9 cellular contexts compared by ENCODE assay signal in the genomic region with DNA sequence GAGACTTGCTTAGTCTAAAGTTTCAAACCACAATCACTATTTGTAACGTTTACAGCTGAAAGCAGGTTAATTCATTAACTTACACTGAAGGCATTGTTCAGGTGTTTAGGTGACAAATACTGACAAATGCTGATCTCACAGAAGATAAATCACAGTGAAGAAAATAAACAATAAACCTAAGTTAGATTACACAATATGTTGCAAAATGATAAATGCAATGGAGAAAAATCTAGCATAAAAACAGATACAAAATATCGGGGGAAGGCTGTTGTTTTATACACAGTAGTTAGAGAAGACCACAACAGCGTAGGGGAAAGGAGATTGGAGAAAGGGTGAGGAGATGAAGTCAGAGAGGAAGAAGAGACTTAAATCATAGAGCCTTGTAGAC. TPM values are rescaled to one million over a fixed set of nuclear protein-coding genes. Genes with fewer than 3 reads are reported as not detected.
DNase-seq lines count a peak whose midpoint lies in the region; ATAC-seq and TF ChIP-seq lines count a peak whose summit lies in the region.
"Had no signal": no experiment of that assay in that cellular context is flagged by ENCODE, and none has a peak within 500 bp of the region (broad histone marks: within the 10 kb centered on the region; RNA-seq: fewer than 3 reads in every experiment).

No MANE protein-coding gene starts in this region.

- no peak overlapping the region for H4K91ac ChIP-seq in trophoblast cell (ENCODE audit: low read depth, low read length)

- WGBS in trophoblast cell (ENCODE audit: extremely low coverage, insufficient coverage, insufficient read length): no CpG with 5 or more reads among the region's 3 CpGs
- 69 to 77% methylated on average over 3 of the region's 3 CpGs for WGBS in thyroid gland, 2 donors

- H3K79me1 ChIP-seq in trophoblast cell (ENCODE audit: low read length): peaks cover 20% of the 10 kb centered on the region

- H3K9me3 Mint-ChIP-seq in activated CD4-positive, alpha-beta T cell treated with anti-CD3 and anti-CD28 coated beads for 36 hours (ENCODE audit: low read depth): peaks cover 2% of the 10 kb centered on the region
- H3K9me3 Mint-ChIP-seq in central memory CD8-positive, alpha-beta T cell: no peaks in the 10 kb centered on the region

- H2AFZ ChIP-seq in trophoblast cell (ENCODE audit: insufficient read depth, low read length, poor library complexity): no peak overlapping the region

- H3K79me2 ChIP-seq in trophoblast cell (ENCODE audit: control insufficient read depth, insufficient read depth, low read length, poor library complexity): peaks cover 14% of the 10 kb centered on the region

- H3K36me3 ChIP-seq in trophoblast cell (ENCODE audit: control insufficient read depth in 1 of 2, insufficient read depth in 2 of 2, low read length in 2 of 2) (peaks cover 0 to 4% of the 10 kb centered on the region in 2 experiments), thyroid gland (no peaks in the 10 kb centered on the region)

- DNase-seq in activated CD4-positive, alpha-beta T cell treated with anti-CD3 and anti-CD28 coated beads for 36 hours: no peak
- DNase-seq in activated CD4-positive, alpha-beta T cell treated with anti-CD3 and anti-CD28 coated beads for 48 hours: no peak
- peak; percentile 44 for DNase-seq in NAMALWA (ENCODE audit: low spot score)
- no peak for DNase-seq in central memory CD8-positive, alpha-beta T cell (ENCODE audit: low spot score in 2 of 2)
- peak in 1 of 2 donors; percentile 34 for DNase-seq in trophoblast cell
- no peak for DNase-seq in thyroid gland
- no peak for DNase-seq in KBM-7
- DNase-seq: ACHN had no signal

- CTCF ChIA-PET in activated CD4-positive, alpha-beta T cell treated with anti-CD3 and anti-CD28 coated beads for 36 hours (lab: Charles Lee): no interaction called here

- no peak overlapping the region for H2BK120ac ChIP-seq in trophoblast cell (ENCODE audit: insufficient read depth, low read length, poor library complexity)

- H3K4ac ChIP-seq in trophoblast cell (ENCODE audit: low read depth, low read length): no peak overlapping the region

- H3K4me3 ChIP-seq in trophoblast cell (ENCODE audit: low read depth, low read length) (no peak overlapping the region), thyroid gland (replicated peaks in 1 of 3) (no peak overlapping the region)

- in situ Hi-C loops in KBM-7 (cut with MboI; ENCODE audit: low pct_unique_long_range_greater_than_20kb, low sequenced_read_pairs): no loop called here

- no peaks in the 10 kb centered on the region for H3K27me3 Mint-ChIP-seq in activated CD4-positive, alpha-beta T cell treated with anti-CD3 and anti-CD28 coated beads for 36 hours
- H3K27me3 Mint-ChIP-seq in central memory CD8-positive, alpha-beta T cell: no peaks in the 10 kb centered on the region

- H3K4me3 Mint-ChIP-seq in activated CD4-positive, alpha-beta T cell treated with anti-CD3 and anti-CD28 coated beads for 36 hours: peak overlapping the region; percentile 93
- H3K4me3 Mint-ChIP-seq in central memory CD8-positive, alpha-beta T cell: peak overlapping the region; percentile 36

- H3K4me2 ChIP-seq in trophoblast cell (ENCODE audit: low read length): peak overlapping the region; percentile 52

- TF ChIP-seq POLR2A in thyroid gland (IDR thresholded peaks at IDR 0.05): no peak

- H2BK5ac ChIP-seq in trophoblast cell (ENCODE audit: low read depth, low read length, poor library complexity): no peak overlapping the region

- H3K9me3 ChIP-seq in trophoblast cell (ENCODE audit: insufficient read depth, low read depth, low read length): no peaks in the 10 kb centered on the region
- no peaks in the 10 kb centered on the region for H3K9me3 ChIP-seq in thyroid gland

- no peak overlapping the region for H2AK5ac ChIP-seq in trophoblast cell (ENCODE audit: low read length)

- H3K27me3 ChIP-seq in trophoblast cell (ENCODE audit: insufficient read depth, low read length): no peaks in the 10 kb centered on the region
- no peaks in the 10 kb centered on the region for H3K27me3 ChIP-seq in thyroid gland

- ATAC-seq in activated CD4-positive, alpha-beta T cell treated with anti-CD3 and anti-CD28 coated beads for 36 hours: no peak
- no peak for ATAC-seq in central memory CD8-positive, alpha-beta T cell (replicated peaks; ENCODE audit: extremely low read depth, poor library complexity, severe bottlenecking)
- ATAC-seq in GM19395 (IDR thresholded peaks at IDR 0.05; ENCODE audit: unreplicated experiment): no peak

- H3K4me1 ChIP-seq in trophoblast cell (ENCODE audit: control insufficient read depth in 1 of 2, insufficient read depth in 2 of 2, low read length in 2 of 2) (peaks cover 6 to 13% of the 10 kb centered on the region in 2 experiments), thyroid gland (peaks cover 14 to 39% of the 10 kb centered on the region in 2 donors)

- H3K27ac ChIP-seq in trophoblast cell (ENCODE audit: low read depth, low read length) (no peak overlapping the region), thyroid gland (no peak overlapping the region)

- H2BK12ac ChIP-seq in trophoblast cell (ENCODE audit: low read length): no peak overlapping the region

- peaks cover 65% of the 10 kb centered on the region for H3K4me1 Mint-ChIP-seq in activated CD4-positive, alpha-beta T cell treated with anti-CD3 and anti-CD28 coated beads for 36 hours
- peaks cover 83% of the 10 kb centered on the region for H3K4me1 Mint-ChIP-seq in central memory CD8-positive, alpha-beta T cell

- TF ChIP-seq CTCF in thyroid gland (IDR thresholded peaks at IDR 0.05): no peak

- POLR2A ChIA-PET in activated CD4-positive, alpha-beta T cell treated with anti-CD3 and anti-CD28 coated beads for 36 hours (lab: Charles Lee): interaction anchor here (0.6 kb wide), 2 partner anchors 25 to 254 kb away, joined by 3 read pairs; no protein-coding TSS in a partner anchor

- intact Hi-C loops in activated CD4-positive, alpha-beta T cell treated with anti-CD3 and anti-CD28 coated beads for 36 hours (cut with DNase I, micrococcal nuclease): loop anchor here (5.0 kb wide), 2 partner anchors 440 to 1095 kb away; no protein-coding TSS in a partner anchor
- intact Hi-C loops in thyroid gland (cut with DNase I): no loop called here

- H3K36me3 Mint-ChIP-seq in activated CD4-positive, alpha-beta T cell treated with anti-CD3 and anti-CD28 coated beads for 36 hours (ENCODE audit: low read depth): peaks cover 42% of the 10 kb centered on the region
- peaks cover 50% of the 10 kb centered on the region for H3K36me3 Mint-ChIP-seq in central memory CD8-positive, alpha-beta T cell (ENCODE audit: insufficient read depth)

- no peak overlapping the region for H3K23ac ChIP-seq in trophoblast cell (ENCODE audit: low read length)

- H3K9ac ChIP-seq in trophoblast cell (ENCODE audit: low read length): no peak overlapping the region

- H4K12ac ChIP-seq in trophoblast cell (ENCODE audit: low read depth, low read length): no peak overlapping the region

- no peak overlapping the region for H4K8ac ChIP-seq in trophoblast cell (ENCODE audit: low read depth, low read length)

- no peak overlapping the region for H3K14ac ChIP-seq in trophoblast cell (ENCODE audit: low read length)

- peak overlapping the region; percentile 69 for H3K27ac Mint-ChIP-seq in activated CD4-positive, alpha-beta T cell treated with anti-CD3 and anti-CD28 coated beads for 36 hours
- H3K27ac Mint-ChIP-seq in central memory CD8-positive, alpha-beta T cell (ENCODE audit: low read depth): peak overlapping the region; percentile 83

- H3K18ac ChIP-seq in trophoblast cell (ENCODE audit: low read length): no peak overlapping the region

RNA-seq across cellular contexts. Expression of a gene that starts 3.0 kb away (rescaled TPM):
- total RNA-seq in activated CD4-positive, alpha-beta T cell treated with anti-CD3 and anti-CD28 coated beads for 36 hours: 100 to 1,000 TPM; 132 to 145 TPM
- polyA plus RNA-seq in trophoblast cell (2013): 117 and 119 TPM in 2 replicates
- 100 to 1,000 TPM; 152 to 294 (median 173) TPM for total RNA-seq in thyroid gland
